ENCODE assay signal across 30 cellular contexts in the genomic region with DNA sequence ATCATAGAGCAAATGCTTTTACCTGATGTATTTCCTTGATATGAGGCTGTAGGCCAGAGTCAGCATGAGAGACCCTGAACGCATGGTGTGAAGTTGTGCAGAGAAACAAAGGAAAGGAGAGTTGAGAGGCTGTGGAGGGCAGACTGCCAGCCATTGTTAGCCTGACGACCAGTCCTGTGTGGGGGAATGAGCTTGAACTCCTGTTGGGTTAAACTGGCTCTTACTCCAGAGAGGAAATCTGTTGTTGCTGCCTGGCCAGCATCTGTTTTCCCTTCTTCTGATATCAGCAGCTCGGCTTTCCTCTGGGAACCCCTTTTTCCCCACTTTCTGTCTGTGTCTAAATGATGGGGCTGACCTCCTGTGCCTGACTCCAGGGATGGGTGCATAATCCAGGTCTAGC.
"Had no signal": no experiment of that assay in that cellular context is flagged by ENCODE, and none has a peak within 500 bp of the region (broad histone marks: within the 10 kb centered on the region; RNA-seq: fewer than 3 reads in every experiment).

No MANE protein-coding gene starts in this region.

- H3K27me3 Mint-ChIP-seq: activated CD4-positive, alpha-beta memory T cell treated with anti-CD3 and anti-CD28 coated beads for 36 hours; activated CD4-positive, alpha-beta T cell treated with anti-CD3 and anti-CD28 coated beads for 36 hours; activated CD4-positive, alpha-beta T cell treated with anti-CD3 and anti-CD28 coated beads, Interleukin-2, amount 10 ng/mL, durations not matched to agents 24 days and 14 days; activated CD8-positive, alpha-beta memory T cell treated with anti-CD3 and anti-CD28 coated beads, Interleukin-2, amount 10 ng/mL, durations not matched to agents 7 days and 5 days; activated naive CD4-positive, alpha-beta T cell treated with anti-CD3 and anti-CD28 coated beads, Interleukin-2, amount 50 U/mL, for 24 hours; activated naive CD8-positive, alpha-beta T cell treated with anti-CD3 and anti-CD28 coated beads, Interleukin-2, amount 10 ng/mL, durations not matched to agents 7 days and 5 days; dendritic cell treated with granulocyte-macrophage colony-stimulating factor and Interleukin-4, amounts not matched to agents 40 ng/mL and 50 ng/mL, for 4 days had no signal

- H3K27ac Mint-ChIP-seq: activated CD4-positive, alpha-beta memory T cell treated with anti-CD3 and anti-CD28 coated beads for 36 hours; activated CD4-positive, alpha-beta T cell treated with anti-CD3 and anti-CD28 coated beads for 36 hours; activated CD4-positive, alpha-beta T cell treated with anti-CD3 and anti-CD28 coated beads, Interleukin-2, amount 10 ng/mL, durations not matched to agents 24 days and 14 days; activated CD8-positive, alpha-beta memory T cell treated with anti-CD3 and anti-CD28 coated beads, Interleukin-2, amount 10 ng/mL, durations not matched to agents 7 days and 5 days; activated CD8-positive, alpha-beta T cell treated with anti-CD3 and anti-CD28 coated beads, Interleukin-2, amount 10 ng/mL, durations not matched to agents 7 days and 5 days; activated naive CD4-positive, alpha-beta T cell treated with anti-CD3 and anti-CD28 coated beads for 36 hours; activated naive CD4-positive, alpha-beta T cell treated with anti-CD3 and anti-CD28 coated beads, Interleukin-2, amount 50 U/mL, for 24 hours; activated naive CD8-positive, alpha-beta T cell treated with anti-CD3 and anti-CD28 coated beads, Interleukin-2, amount 10 ng/mL, durations not matched to agents 7 days and 5 days; activated T-helper 1 cell treated with anti-CD3 and anti-CD28 coated beads, Interleukin-12 subunit alpha, Interleukin-12 subunit beta, Interleukin-2, Interleukin-4 antibody, amounts not matched to agents 30 ng/mL and 10 ng/mL and 1 ng/mL, durations not matched to agents 14 hours and 24 hours and 36 hours; activated T-helper 2 cell treated with anti-CD3 and anti-CD28 coated beads, Interferon-gamma antibody, Interleukin-2, Interleukin-4, amounts not matched to agents 10 μg/mL and 5 μg/mL and 100 μg/mL, durations not matched to agents 14 hours and 24 hours and 36 hours; dendritic cell treated with granulocyte-macrophage colony-stimulating factor and Interleukin-4, amounts not matched to agents 40 ng/mL and 50 ng/mL, for 4 days had no signal

- H3K4me1 Mint-ChIP-seq: activated CD4-positive, alpha-beta T cell treated with anti-CD3 and anti-CD28 coated beads, Interleukin-2, amount 10 ng/mL, durations not matched to agents 24 days and 14 days; activated CD8-positive, alpha-beta memory T cell treated with anti-CD3 and anti-CD28 coated beads, Interleukin-2, amount 10 ng/mL, durations not matched to agents 7 days and 5 days had no signal

- ATAC-seq: activated CD4-positive, alpha-beta T cell treated with anti-CD3 and anti-CD28 coated beads for 36 hours; activated CD8-positive, alpha-beta memory T cell treated with anti-CD3 and anti-CD28 coated beads, Interleukin-2, amount 10 ng/mL, durations not matched to agents 7 days and 5 days; activated CD8-positive, alpha-beta T cell treated with anti-CD3 and anti-CD28 coated beads, Interleukin-2, amount 10 ng/mL, durations not matched to agents 7 days and 5 days; esophagus mucosa; foreskin keratinocyte; gastrocnemius medialis had no signal

- DNase-seq: activated CD4-positive, alpha-beta memory T cell treated with anti-CD3 and anti-CD28 coated beads for 36 hours; activated CD4-positive, alpha-beta T cell treated with anti-CD3 and anti-CD28 coated beads for 36 hours; activated CD4-positive, alpha-beta T cell treated with anti-CD3 and anti-CD28 coated beads, Interleukin-2, amount 10 ng/mL, durations not matched to agents 24 days and 14 days; activated CD4-positive, CD25-positive, alpha-beta regulatory T cell; activated CD4-positive, CD25-positive, alpha-beta regulatory T cell treated with anti-CD3 and anti-CD28 coated beads, Interleukin-2, amount 50 U/mL, for 72 hours; activated CD8-positive, alpha-beta memory T cell treated with anti-CD3 and anti-CD28 coated beads, Interleukin-2, amount 10 ng/mL, durations not matched to agents 7 days and 5 days; activated CD8-positive, alpha-beta memory T cell treated with anti-CD3 and anti-CD28 coated beads, Interleukin-2, amount 50 U/mL, for 4 hours; activated CD8-positive, alpha-beta T cell treated with anti-CD3 and anti-CD28 coated beads, Interleukin-2, amount 10 ng/mL, durations not matched to agents 7 days and 5 days; activated effector memory CD4-positive, alpha-beta T cell treated with anti-CD3 and anti-CD28 coated beads, Interleukin-2, amount 50 U/mL, for 16 hours; activated naive CD4-positive, alpha-beta T cell treated with anti-CD3 and anti-CD28 coated beads for 36 hours; activated naive CD8-positive, alpha-beta T cell treated with anti-CD3 and anti-CD28 coated beads, Interleukin-2, amount 10 ng/mL, durations not matched to agents 7 days and 5 days; activated T-cell treated with anti-CD3 and anti-CD28 coated beads, Interleukin-2, amount 50 U/mL, for 1 hour; activated T-cell treated with anti-CD3 and anti-CD28 coated beads, Interleukin-2, amount 50 U/mL, for 48 hours; amniotic stem cell; anterior cingulate cortex; brain microvascular endothelial cell; effector CD8-positive, alpha-beta T cell; foreskin keratinocyte; gastrocnemius medialis; T-helper 2 cell had no signal

- H3K4me3 Mint-ChIP-seq: activated CD4-positive, alpha-beta memory T cell treated with anti-CD3 and anti-CD28 coated beads for 36 hours; activated CD4-positive, alpha-beta T cell treated with anti-CD3 and anti-CD28 coated beads for 36 hours; activated CD4-positive, alpha-beta T cell treated with anti-CD3 and anti-CD28 coated beads, Interleukin-2, amount 10 ng/mL, durations not matched to agents 24 days and 14 days; activated CD8-positive, alpha-beta memory T cell treated with anti-CD3 and anti-CD28 coated beads, Interleukin-2, amount 10 ng/mL, durations not matched to agents 7 days and 5 days; activated CD8-positive, alpha-beta T cell treated with anti-CD3 and anti-CD28 coated beads, Interleukin-2, amount 10 ng/mL, durations not matched to agents 7 days and 5 days; activated naive CD4-positive, alpha-beta T cell treated with anti-CD3 and anti-CD28 coated beads for 36 hours; activated naive CD4-positive, alpha-beta T cell treated with anti-CD3 and anti-CD28 coated beads, Interleukin-2, amount 50 U/mL, for 24 hours; activated naive CD8-positive, alpha-beta T cell treated with anti-CD3 and anti-CD28 coated beads, Interleukin-2, amount 10 ng/mL, durations not matched to agents 7 days and 5 days; activated T-helper 1 cell treated with anti-CD3 and anti-CD28 coated beads, Interleukin-12 subunit alpha, Interleukin-12 subunit beta, Interleukin-2, Interleukin-4 antibody, amounts not matched to agents 30 ng/mL and 10 ng/mL and 1 ng/mL, durations not matched to agents 14 hours and 24 hours and 36 hours; central memory CD8-positive, alpha-beta T cell; dendritic cell treated with granulocyte-macrophage colony-stimulating factor and Interleukin-4, amounts not matched to agents 40 ng/mL and 50 ng/mL, for 4 days had no signal

- H3K36me3 Mint-ChIP-seq: activated CD4-positive, alpha-beta memory T cell treated with anti-CD3 and anti-CD28 coated beads for 36 hours; activated CD8-positive, alpha-beta memory T cell treated with anti-CD3 and anti-CD28 coated beads, Interleukin-2, amount 10 ng/mL, durations not matched to agents 7 days and 5 days; activated naive CD8-positive, alpha-beta T cell treated with anti-CD3 and anti-CD28 coated beads, Interleukin-2, amount 10 ng/mL, durations not matched to agents 7 days and 5 days had no signal

- H3K4me1 ChIP-seq: foreskin keratinocyte, gastrocnemius medialis had no signal

- H3K4me3 ChIP-seq: coronary artery, gastrocnemius medialis, heart right ventricle had no signal

- H3K27ac ChIP-seq: brain microvascular endothelial cell, coronary artery, foreskin keratinocyte, gastrocnemius medialis, heart right ventricle had no signal

- FAIRE-seq: astrocyte, endometrium had no signal

- H3K27me3 ChIP-seq: brain microvascular endothelial cell, foreskin keratinocyte, gastrocnemius medialis, heart right ventricle had no signal

- H3K9me3 Mint-ChIP-seq: activated CD4-positive, alpha-beta T cell treated with anti-CD3 and anti-CD28 coated beads, Interleukin-2, amount 10 ng/mL, durations not matched to agents 24 days and 14 days; activated naive CD8-positive, alpha-beta T cell treated with anti-CD3 and anti-CD28 coated beads, Interleukin-2, amount 10 ng/mL, durations not matched to agents 7 days and 5 days; activated T-helper 1 cell treated with anti-CD3 and anti-CD28 coated beads, Interleukin-12 subunit alpha, Interleukin-12 subunit beta, Interleukin-2, Interleukin-4 antibody, amounts not matched to agents 30 ng/mL and 10 ng/mL and 1 ng/mL, durations not matched to agents 14 hours and 24 hours and 36 hours; activated T-helper 2 cell treated with anti-CD3 and anti-CD28 coated beads, Interferon-gamma antibody, Interleukin-2, Interleukin-4, amounts not matched to agents 10 μg/mL and 5 μg/mL and 100 μg/mL, durations not matched to agents 14 hours and 24 hours and 36 hours; central memory CD8-positive, alpha-beta T cell; dendritic cell treated with granulocyte-macrophage colony-stimulating factor and Interleukin-4, amounts not matched to agents 40 ng/mL and 50 ng/mL, for 4 days had no signal

- H3K9me3 ChIP-seq: gastrocnemius medialis had no signal

- H3K36me3 ChIP-seq: brain microvascular endothelial cell, gastrocnemius medialis, heart right ventricle had no signal
